Comparison of ENCODE assay signal across 24 cellular contexts in the genomic region with DNA sequence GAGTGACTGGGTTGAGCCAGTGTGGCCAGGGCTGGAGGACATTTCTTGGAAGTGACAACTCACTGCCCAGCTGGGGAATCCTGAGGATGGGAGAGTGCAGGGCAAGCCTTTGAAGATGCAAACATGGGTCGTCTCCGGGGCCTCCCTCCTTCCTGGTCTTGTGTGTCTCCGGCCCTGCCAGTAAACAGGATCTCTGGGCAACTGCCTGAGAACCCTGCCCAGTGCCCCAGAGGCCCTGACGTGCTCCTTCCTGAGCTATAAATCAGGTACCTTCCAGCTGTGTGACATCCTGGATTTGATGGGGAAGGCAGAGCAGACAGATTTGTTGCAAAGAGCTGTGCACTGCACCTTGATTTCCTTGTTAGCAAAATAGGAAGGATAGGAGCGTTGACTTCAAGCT. TPM values are rescaled to one million over a fixed set of nuclear protein-coding genes. Genes with fewer than 3 reads are reported as not detected.
DNase-seq lines count a peak whose midpoint lies in the region; ATAC-seq and TF ChIP-seq lines count a peak whose summit lies in the region.
"Had no signal": no experiment of that assay in that cellular context is flagged by ENCODE, and none has a peak within 500 bp of the region (broad histone marks: within the 10 kb centered on the region; RNA-seq: fewer than 3 reads in every experiment).

No MANE protein-coding gene starts in this region.

- WGBS in endodermal cell (ENCODE audit: insufficient coverage in 1 of 2, insufficient read length in 1 of 2), 2 experiments, result 27 to 34% methylated on average over 3 to 5 of the region's 5 CpGs
- WGBS in mesendoderm (ENCODE audit: extremely low coverage, insufficient coverage, low lambda C conversion rate), result no CpG with 5 or more reads among the region's 5 CpGs
- no CpG with 5 or more reads among the region's 5 CpGs for WGBS in H9 (ENCODE audit: extremely low coverage, insufficient read length, low lambda C conversion rate)

- no peaks in the 10 kb centered on the region for H3K79me1 ChIP-seq in mesendoderm (ENCODE audit: low read length)
- no peaks in the 10 kb centered on the region for H3K79me1 ChIP-seq in H9 (ENCODE audit: insufficient read depth, low read depth, low read length, poor library complexity, severe bottlenecking)

- H3K23ac ChIP-seq in mesendoderm (ENCODE audit: low read length) (no peak overlapping the region), H9 (ENCODE audit: insufficient read length, low read depth, low read length) (no peak overlapping the region)

- H2BK5ac ChIP-seq in mesendoderm (ENCODE audit: low read length), result no peak overlapping the region
- H2BK5ac ChIP-seq in H9 (ENCODE audit: insufficient read length, low read length), result no peak overlapping the region

- H4K5ac ChIP-seq in mesendoderm (ENCODE audit: low read length) (no peak overlapping the region), H9 (ENCODE audit: insufficient read length, low read depth, low read length) (no peak overlapping the region)

- CTCF ChIA-PET in WTC11 (lab: Charles Lee), result interaction anchor here (0.5 to 1.7 kb wide), 2 partner anchors 22 to 207 kb away, joined by 4 to 9 read pairs; no protein-coding TSS in a partner anchor
- CTCF ChIA-PET in PC-9 (lab: Charles Lee), result interaction anchor here (0.6 kb wide), 1 partner anchor 103 kb away, joined by 13 read pairs; no protein-coding TSS in a partner anchor

- H2BK120ac ChIP-seq in mesendoderm (ENCODE audit: low read depth, low read length) (no peak overlapping the region), H9 (ENCODE audit: low read depth, low read length, poor library complexity, severe bottlenecking) (no peak overlapping the region)

- H3K9me3 ChIP-seq in NT2/D1 (ENCODE audit: insufficient read depth, low read length), result peaks cover 8% of the 10 kb centered on the region
- H3K9me3 ChIP-seq in endodermal cell (ENCODE audit: control insufficient read depth, low read length), result peaks cover 6% of the 10 kb centered on the region
- peaks cover 2% of the 10 kb centered on the region for H3K9me3 ChIP-seq in H9 (ENCODE audit: control insufficient read depth, low read depth, low read length)
- no peaks in the 10 kb centered on the region for H3K9me3 ChIP-seq in PC-9 (ENCODE audit: insufficient read depth, low read depth)
- H3K9me3 ChIP-seq: BE2C had no signal

- H3K9me2 ChIP-seq in PC-9 (ENCODE audit: insufficient read depth), result no peaks in the 10 kb centered on the region

- H3K4ac ChIP-seq in mesendoderm (ENCODE audit: low read depth, low read length) (no peak overlapping the region), H9 (ENCODE audit: low read depth, low read length) (no peak overlapping the region)

- no peak overlapping the region for H2BK15ac ChIP-seq in mesendoderm (replicated peaks; ENCODE audit: low read depth)
- H2BK15ac ChIP-seq in H9 (ENCODE audit: low read depth, low read length), result no peak overlapping the region

- H3K27me3 Mint-ChIP-seq in WTC11 (ENCODE audit: low read depth) (no peaks in the 10 kb centered on the region; the same call in 1 of the 2 replicates), endodermal cell (ENCODE audit: insufficient read depth) (peaks cover 9% of the 10 kb centered on the region), H9 (ENCODE audit: low read depth) (peaks cover 22% of the 10 kb centered on the region), osteocyte (ENCODE audit: unreplicated experiment) (peaks cover 41% of the 10 kb centered on the region)

- H3K4me1 ChIP-seq in NT2/D1 (ENCODE audit: insufficient read depth, insufficient read length) (peaks cover 6% of the 10 kb centered on the region), endodermal cell (ENCODE audit: control insufficient read depth, insufficient read depth, low read length) (peaks cover 5% of the 10 kb centered on the region), mesendoderm (ENCODE audit: control insufficient read depth, low read depth, low read length) (peaks cover 5% of the 10 kb centered on the region), H9 (ENCODE audit: insufficient read depth, low read length) (0 out of 2 replicates have a peak, but pooled peaks cover 5% of the 10 kb centered on the region), PC-9 (replicated peaks; ENCODE audit: insufficient read depth) (no peaks in the 10 kb centered on the region)
- H3K4me1 ChIP-seq: A549, BE2C had no signal

- DNase-seq in NT2/D1 (ENCODE audit: low read depth, low spot score) (no peak), WTC11 (ENCODE audit: low spot score) (no peak), endodermal cell (peak; percentile 74), mesendoderm (peak; percentile 50), H9 (no peak), osteocyte (ENCODE audit: extremely low spot score, unreplicated experiment) (no peak), PC-9 (no peak)
- no peak for DNase-seq in stimulated activated CD4-positive, alpha-beta T cell treated with anti-CD3 and anti-CD28 coated beads, Interleukin-12 subunit alpha, Interleukin-12 subunit beta, amount 100 ng/mL, for 4 hours
- DNase-seq: 8988T; ACHN; AML-193; BE2C; CD4-positive, alpha-beta T cell; CD8-positive, alpha-beta memory T cell; DMS 273 treated with DMSO at 0.1 percent for 48 hours; DMS79; EL; GDM1; GM23248; HCEC 1CT had no signal

- H3K4me3 ChIP-seq in NT2/D1 (ENCODE audit: insufficient read length, low read depth) (no peak overlapping the region), endodermal cell (ENCODE audit: low read length) (no peak overlapping the region), mesendoderm (ENCODE audit: low read length) (no peak overlapping the region), PC-9 (no peak overlapping the region)
- H3K4me3 ChIP-seq: A549; BLaER1 treated with 17β-estradiol and CSF1 and Interleukin-3, amounts not matched to agents 10 nM and 100 nM; GM12878; GM23248 had no signal

- POLR2A ChIA-PET in WTC11 (lab: Charles Lee) (no interaction called here), PC-9 (lab: Charles Lee; ENCODE audit: unreplicated experiment) (no interaction called here)

- H2BK20ac ChIP-seq in H9 (ENCODE audit: low read depth, low read length, poor library complexity, severe bottlenecking), result no peak overlapping the region

- H3K4me3 Mint-ChIP-seq in WTC11 (no peak overlapping the region), endodermal cell (no peak overlapping the region), H9 (no peak overlapping the region), osteocyte (ENCODE audit: unreplicated experiment) (no peak overlapping the region)
- H3K4me3 Mint-ChIP-seq: CD14-positive monocyte; CD4-positive, alpha-beta T cell; CD8-positive, alpha-beta memory T cell had no signal

- H3K79me2 ChIP-seq in mesendoderm (ENCODE audit: control insufficient read depth, insufficient read depth, low read length) (no peaks in the 10 kb centered on the region), H9 (ENCODE audit: insufficient read depth, low read length) (no peaks in the 10 kb centered on the region), PC-9 (ENCODE audit: low read depth) (no peaks in the 10 kb centered on the region)

- no peak overlapping the region for H4K91ac ChIP-seq in H9 (ENCODE audit: insufficient read length, low read depth, low read length)

- no peaks in the 10 kb centered on the region for H3F3A ChIP-seq in PC-9 (ENCODE audit: insufficient read depth, low read depth)

- H2AK5ac ChIP-seq in mesendoderm (ENCODE audit: low read length) (no peak overlapping the region), H9 (ENCODE audit: insufficient read length, low read length) (no peak overlapping the region)

- H2BK12ac ChIP-seq in H9 (ENCODE audit: insufficient read length, low read depth, low read length), result no peak overlapping the region

- no peaks in the 10 kb centered on the region for H3K23me2 ChIP-seq in H9 (ENCODE audit: insufficient read length, low read depth, low read length, poor library complexity, severe bottlenecking)

- H4K8ac ChIP-seq in mesendoderm (ENCODE audit: low read depth, low read length), result no peak overlapping the region
- H4K8ac ChIP-seq in H9 (replicated peaks; ENCODE audit: insufficient read length, low read depth, low read length), result no peak overlapping the region

- H3K4me1 Mint-ChIP-seq in WTC11 (peaks cover 13% of the 10 kb centered on the region), endodermal cell (peaks cover 19% of the 10 kb centered on the region), H9 (peaks cover 13 to 19% of the 10 kb centered on the region in 2 experiments), osteocyte (ENCODE audit: unreplicated experiment) (no peaks in the 10 kb centered on the region)
- H3K4me1 Mint-ChIP-seq: CD8-positive, alpha-beta memory T cell had no signal

- H3K56ac ChIP-seq in mesendoderm (ENCODE audit: low read length) (no peak overlapping the region), H9 (ENCODE audit: insufficient read length, low read depth, low read length) (no peak overlapping the region)

- H3K4me2 ChIP-seq in mesendoderm (ENCODE audit: low read length) (no peak overlapping the region), H9 (ENCODE audit: insufficient read depth, insufficient read length, low read length) (no peak overlapping the region), PC-9 (no peak overlapping the region)
- H3K4me2 ChIP-seq: A549 had no signal

- H3K27ac ChIP-seq in endodermal cell (ENCODE audit: low read depth, low read length), result no peak overlapping the region
- H3K27ac ChIP-seq in mesendoderm (ENCODE audit: low read depth, low read length), result no peak overlapping the region
- H3K27ac ChIP-seq in H9 (ENCODE audit: insufficient read length, low read depth, low read length), result no peak overlapping the region
- no peak overlapping the region for H3K27ac ChIP-seq in PC-9
- H3K27ac ChIP-seq: A549; BLaER1 treated with 17β-estradiol and CSF1 and Interleukin-3, amounts not matched to agents 10 nM and 100 nM; GM23248 had no signal

- H3K27me3 ChIP-seq in NT2/D1 (ENCODE audit: insufficient read depth, insufficient read length) (no peaks in the 10 kb centered on the region), endodermal cell (ENCODE audit: control insufficient read depth, insufficient read depth, low read length, poor library complexity, severe bottlenecking) (no peaks in the 10 kb centered on the region), mesendoderm (ENCODE audit: insufficient read depth, low read length, poor library complexity) (no peaks in the 10 kb centered on the region), H9 (ENCODE audit: insufficient read depth, low read length) (no peaks in the 10 kb centered on the region), PC-9 (ENCODE audit: insufficient read depth, low read depth) (peaks cover 87% of the 10 kb centered on the region)
- H3K27me3 ChIP-seq: BE2C; BLaER1 treated with 17β-estradiol and CSF1 and Interleukin-3, amounts not matched to agents 10 nM and 100 nM had no signal

- H3K27ac Mint-ChIP-seq in WTC11 (no peak overlapping the region), endodermal cell (no peak overlapping the region), H9 (peak overlapping the region in 1 of 3 experiments; percentile 75; a peak in 1 of 7 replicates), osteocyte (ENCODE audit: unreplicated experiment) (no peak overlapping the region)
- H3K27ac Mint-ChIP-seq: CD4-positive, alpha-beta T cell; CD8-positive, alpha-beta memory T cell had no signal

- H4K20me1 ChIP-seq in H9 (ENCODE audit: control insufficient read depth, insufficient read depth, insufficient read length) (no peaks in the 10 kb centered on the region), PC-9 (ENCODE audit: insufficient read depth) (no peaks in the 10 kb centered on the region)
- H4K20me1 ChIP-seq: BLaER1 treated with 17β-estradiol and CSF1 and Interleukin-3, amounts not matched to agents 10 nM and 100 nM had no signal

- ATAC-seq in WTC11, result peak; percentile 48
- ATAC-seq: GM12878 had no signal

- H3T11ph ChIP-seq in H9 (ENCODE audit: low read length), result no peak overlapping the region

- H2AFZ ChIP-seq in H9 (ENCODE audit: low read length) (no peak overlapping the region), PC-9 (no peak overlapping the region)
- H2AFZ ChIP-seq: GM23248 had no signal

- TF ChIP-seq CTCF in WTC11 (IDR thresholded peaks at IDR 0.05) (no peak), endodermal cell (conservative IDR thresholded peaks at IDR 0.05) (no peak), H9 (conservative IDR thresholded peaks at IDR 0.05) (no peak), osteocyte (IDR thresholded peaks at IDR 0.05) (no peak), PC-9 (conservative IDR thresholded peaks at IDR 0.05) (no peak)

- H3K9ac ChIP-seq in NT2/D1 (ENCODE audit: insufficient read length, low read depth) (peak overlapping the region; percentile 3), endodermal cell (ENCODE audit: extremely low read depth, low read length, poor library complexity, severe bottlenecking) (no peak overlapping the region), mesendoderm (ENCODE audit: low read length) (no peak overlapping the region), H9 (ENCODE audit: extremely low read depth, insufficient read length, low read length) (no peak overlapping the region)
- H3K9ac ChIP-seq: BLaER1 treated with 17β-estradiol and CSF1 and Interleukin-3, amounts not matched to agents 10 nM and 100 nM; GM23248 had no signal

- H3K14ac ChIP-seq in H9 (ENCODE audit: insufficient read depth, low read length), result no peak overlapping the region

- H3K18ac ChIP-seq in mesendoderm (ENCODE audit: low read length) (no peak overlapping the region), H9 (ENCODE audit: insufficient read length, low read depth, low read length) (no peak overlapping the region)

- intact Hi-C loops in PC-9 (cut with micrococcal nuclease; ENCODE audit: unreplicated experiment), result no loop called here

- no peaks in the 10 kb centered on the region for H3K36me3 ChIP-seq in NT2/D1 (ENCODE audit: insufficient read depth, insufficient read length, low read length)
- no peaks in the 10 kb centered on the region for H3K36me3 ChIP-seq in endodermal cell (ENCODE audit: control insufficient read depth, insufficient read depth, low read length)
- no peaks in the 10 kb centered on the region for H3K36me3 ChIP-seq in mesendoderm (ENCODE audit: control insufficient read depth, insufficient read depth, low read length)
- no peaks in the 10 kb centered on the region for H3K36me3 ChIP-seq in PC-9 (ENCODE audit: low read depth)
- H3K36me3 ChIP-seq: BE2C; BLaER1 treated with 17β-estradiol and CSF1 and Interleukin-3, amounts not matched to agents 10 nM and 100 nM had no signal

- BruUV-seq in PC-9 (replicated peaks; lab: Mats Ljungman, UMichigan), result no TSS peak

- H3K9me3 Mint-ChIP-seq in WTC11 (peaks cover 5% of the 10 kb centered on the region), endodermal cell (peaks cover 4% of the 10 kb centered on the region), H9 (peaks cover 1% of the 10 kb centered on the region in 2 experiments), osteocyte (ENCODE audit: unreplicated experiment) (peaks cover 2% of the 10 kb centered on the region)

- H3K36me3 Mint-ChIP-seq in WTC11 (no peaks in the 10 kb centered on the region), endodermal cell (ENCODE audit: low read depth) (no peaks in the 10 kb centered on the region), H9 (ENCODE audit: insufficient read depth in 1 of 3, low read depth in 3 of 3) (peaks cover 0 to 2% (median 0%) of the 10 kb centered on the region in 3 experiments; a peak in 2 of 7 replicates), osteocyte (ENCODE audit: unreplicated experiment) (no peaks in the 10 kb centered on the region)
- H3K36me3 Mint-ChIP-seq: CD14-positive monocyte had no signal

RNA-seq across cellular contexts. Expression of a gene that starts 12.9 kb away (rescaled TPM):
- 3.8 to 5.8 TPM (median 4.6 TPM) in 3 replicates for total RNA-seq in WTC11 (2021)
- 1 to 10 TPM; 1.9 to 2.2 TPM for total RNA-seq in endodermal cell
- 1.3 TPM for polyA plus RNA-seq in endodermal cell (2013, experiment 1 of 2)
- 2.2 TPM for polyA plus RNA-seq in endodermal cell (2013, experiment 2 of 2)
- 2.2 TPM for polyA plus RNA-seq in mesendoderm (2013, experiment 1 of 2)
- polyA plus RNA-seq in mesendoderm (2013, experiment 2 of 2), result 2.3 TPM
- 2.0 and 2.7 TPM in 2 replicates for total RNA-seq in H9 (2021)
- not detected in 2 replicates for total RNA-seq in osteocyte
- total RNA-seq in PC-9 (2021), result not detected in 2 replicates
- total RNA-seq: CD4-positive, alpha-beta T cell; CD8-positive, alpha-beta memory T cell; GM12878; GM23248 had no signal
- polyA plus RNA-seq: A549; CD14-positive monocyte; CD8-positive, alpha-beta memory T cell; GM23248 had no signal

RNA-seq across cellular contexts. Expression of a gene that starts 30.0 kb away (rescaled TPM):
- total RNA-seq in WTC11 (2021) (23.0 to 25.7 TPM (median 24.5 TPM) in 3 replicates), endodermal cell (10 to 100 TPM in 1 of 2 donors, 1 to 10 TPM in 1; 9.7 to 19.3 TPM), H9 (2021) (25.7 and 26.2 TPM in 2 replicates), osteocyte (12.7 and 14.3 TPM in 2 replicates), PC-9 (2021) (167 and 204 TPM in 2 replicates)
- 15.8 TPM for polyA plus RNA-seq in endodermal cell (2013, experiment 1 of 2)
- 13.7 TPM for polyA plus RNA-seq in endodermal cell (2013, experiment 2 of 2)
- polyA plus RNA-seq in mesendoderm (2013, experiment 1 of 2), result 20.8 TPM
- polyA plus RNA-seq in mesendoderm (2013, experiment 2 of 2), result 20.8 TPM

RNA-seq across cellular contexts. Expression of a gene that starts 52.6 kb away (rescaled TPM):
- total RNA-seq in WTC11 (2021), result 0.14 to 0.20 TPM (median 0.16 TPM) in 3 replicates
- not detected for total RNA-seq in endodermal cell
- 10.8 TPM for polyA plus RNA-seq in endodermal cell (2013, experiment 1 of 2)
- 9.9 TPM for polyA plus RNA-seq in endodermal cell (2013, experiment 2 of 2)
- polyA plus RNA-seq in mesendoderm (2013, experiment 1 of 2), result 0.13 TPM
- polyA plus RNA-seq in mesendoderm (2013, experiment 2 of 2), result 0.18 TPM
- total RNA-seq in H9 (2021), result not detected in 2 replicates
- not detected in 2 replicates for total RNA-seq in osteocyte
- not detected in 2 replicates for total RNA-seq in PC-9 (2021)
- total RNA-seq: CD4-positive, alpha-beta T cell; CD8-positive, alpha-beta memory T cell; GM12878; GM23248 had no signal
- polyA plus RNA-seq: A549; CD14-positive monocyte; CD8-positive, alpha-beta memory T cell; GM12878; GM23248 had no signal

Comparison
In these comparisons a context has a peak if more than half of its experiments do, and no peak if none do; other contexts are left out.
1. DNase-seq: peak in endodermal cell (single experiment) and mesendoderm (single experiment); none in NT2/D1 (single experiment), WTC11 (single experiment), H9 (single experiment), osteocyte (single experiment), stimulated activated CD4-positive, alpha-beta T cell treated with anti-CD3 and anti-CD28 coated beads, Interleukin-12 subunit alpha, Interleukin-12 subunit beta, amount 100 ng/mL, for 4 hours (single experiment) and PC-9 (0 of 2).